In genomic region chr5:114243983-114244305, GRCh38 we compare ENCODE assay signal across 18 cellular contexts.
DNase-seq lines count a peak whose midpoint lies in the region; ATAC-seq and TF ChIP-seq lines count a peak whose summit lies in the region.
"Had no signal": no experiment of that assay in that cellular context is flagged by ENCODE, and none has a peak within 500 bp of the region (broad histone marks: within the 10 kb centered on the region; RNA-seq: fewer than 3 reads in every experiment).

No MANE protein-coding gene starts in this region.

- H3K27ac Mint-ChIP-seq in osteocyte (ENCODE audit: unreplicated experiment), result peak overlapping the region; percentile 86
- H3K27ac Mint-ChIP-seq: activated T-helper 1 cell treated with anti-CD3 and anti-CD28 coated beads, Interleukin-12 subunit alpha, Interleukin-12 subunit beta, Interleukin-2, Interleukin-4 antibody, amounts not matched to agents 30 ng/mL and 10 ng/mL and 1 ng/mL, durations not matched to agents 14 hours and 24 hours and 36 hours; neural progenitor cell had no signal

- H3K4me3 Mint-ChIP-seq in osteocyte (ENCODE audit: unreplicated experiment), result no peak overlapping the region
- H3K4me3 Mint-ChIP-seq: activated T-helper 1 cell treated with anti-CD3 and anti-CD28 coated beads, Interleukin-12 subunit alpha, Interleukin-12 subunit beta, Interleukin-2, Interleukin-4 antibody, amounts not matched to agents 30 ng/mL and 10 ng/mL and 1 ng/mL, durations not matched to agents 14 hours and 24 hours and 36 hours; neural progenitor cell had no signal

- H3K36me3 Mint-ChIP-seq in osteocyte (ENCODE audit: unreplicated experiment), result no peaks in the 10 kb centered on the region
- H3K36me3 Mint-ChIP-seq: activated naive CD4-positive, alpha-beta T cell treated with anti-CD3 and anti-CD28 coated beads, Interleukin-2, amount 50 U/mL, for 72 hours; neural progenitor cell had no signal

- H3K4me1 Mint-ChIP-seq in osteocyte (ENCODE audit: unreplicated experiment), result peaks cover 36% of the 10 kb centered on the region
- H3K4me1 Mint-ChIP-seq: neural progenitor cell had no signal

- no peaks in the 10 kb centered on the region for H3K9me3 Mint-ChIP-seq in osteocyte (ENCODE audit: unreplicated experiment)
- H3K9me3 Mint-ChIP-seq: activated T-helper 1 cell treated with anti-CD3 and anti-CD28 coated beads, Interleukin-12 subunit alpha, Interleukin-12 subunit beta, Interleukin-2, Interleukin-4 antibody, amounts not matched to agents 30 ng/mL and 10 ng/mL and 1 ng/mL, durations not matched to agents 14 hours and 24 hours and 36 hours; neural progenitor cell had no signal

- no peaks in the 10 kb centered on the region for H3K27me3 Mint-ChIP-seq in osteocyte (ENCODE audit: unreplicated experiment)

- TF ChIP-seq CTCF in osteocyte (IDR thresholded peaks at IDR 0.05), result no peak

- DNase-seq in MV-4-11 (lab: John Stamatoyannopoulos, UW), result peak; percentile 76
- no peak for DNase-seq in osteocyte (ENCODE audit: extremely low spot score, unreplicated experiment)
- DNase-seq in NCI-H526 treated with DMSO at 0.1 percent for 48 hours (lab: John Stamatoyannopoulos, UW), result no peak
- DNase-seq in HT-29 (ENCODE audit: low spot score), result no peak
- DNase-seq: activated CD4-positive, CD25-positive, alpha-beta regulatory T cell treated with anti-CD3 and anti-CD28 coated beads, Interleukin-2, amount 50 U/mL, for 72 hours; AML-193; head of caudate nucleus; left ventricle myocardium inferior; NCI-H146; NCI-H748 treated with DMSO at 0.1 percent for 48 hours; T-helper 9 cell had no signal

- ATAC-seq in GM18861 (IDR thresholded peaks at IDR 0.05; ENCODE audit: unreplicated experiment) (peak; percentile 39), HG02885 (IDR thresholded peaks at IDR 0.05; ENCODE audit: poor library complexity, unreplicated experiment) (peak; percentile 54), HG02970 (IDR thresholded peaks at IDR 0.05; ENCODE audit: low FRiP score, unreplicated experiment) (no peak)
- ATAC-seq: activated naive CD4-positive, alpha-beta T cell treated with anti-CD3 and anti-CD28 coated beads, Interleukin-2, amount 50 U/mL, for 72 hours; HepG2 had no signal
